In genomic region chr12:62866451-62867082, GRCh38 we compare ENCODE assay signal across 12 cellular contexts.
DNase-seq lines count a peak whose midpoint lies in the region; ATAC-seq, FAIRE-seq and TF ChIP-seq lines count a peak whose summit lies in the region.
"Had no signal": no experiment of that assay in that cellular context is flagged by ENCODE, and none has a peak within 500 bp of the region (broad histone marks: within the 10 kb centered on the region; RNA-seq: fewer than 3 reads in every experiment).

No MANE protein-coding gene starts in this region.

- ATAC-seq in A549 (peak; percentile 91 to 93), GM21367 (IDR thresholded peaks at IDR 0.05; ENCODE audit: unreplicated experiment) (no peak)
- ATAC-seq: T-cell had no signal

- H3K4me1 Mint-ChIP-seq in chondrocyte (ENCODE audit: low read depth), result peaks cover 80% of the 10 kb centered on the region
- H3K4me1 Mint-ChIP-seq: B cell, T-cell had no signal

- TF ChIP-seq POLR2A in A549 (IDR thresholded peaks at IDR 0.05; ENCODE audit: low read length), result no peak

- peaks cover 9% of the 10 kb centered on the region for H3K36me3 Mint-ChIP-seq in chondrocyte (ENCODE audit: low read depth)
- H3K36me3 Mint-ChIP-seq: T-cell had no signal

- WGBS in A549 (ENCODE audit: missing lambda C conversion rate), result 14% methylated on average over 4 of the region's 4 CpGs

- H3K27ac ChIP-seq in A549 (peak overlapping the region; percentile 72 to 84), HUES48 (ENCODE audit: low read depth, low read length) (peak overlapping the region; percentile 43)

- FAIRE-seq in A549 (lab: Jason Lieb, UNC), result peak; percentile 13
- FAIRE-seq: frontal cortex had no signal

- no peaks in the 10 kb centered on the region for H3K9me3 ChIP-seq in A549
- H3K9me3 ChIP-seq in HUES48 (ENCODE audit: control insufficient read depth, insufficient read depth, low read length), result no peaks in the 10 kb centered on the region

- peak overlapping the region; percentile 83 for H3K27ac Mint-ChIP-seq in chondrocyte (ENCODE audit: unreplicated experiment)
- H3K27ac Mint-ChIP-seq: activated T-helper 1 cell treated with anti-CD3 and anti-CD28 coated beads, Interleukin-12 subunit alpha, Interleukin-12 subunit beta, Interleukin-2, Interleukin-4 antibody, amounts not matched to agents 30 ng/mL and 10 ng/mL and 1 ng/mL, durations not matched to agents 14 hours and 24 hours and 36 hours; B cell; T-cell had no signal

- peak overlapping the region; percentile 71 for H3K4me2 ChIP-seq in A549

- no peak overlapping the region for H3K9ac ChIP-seq in HUES48 (ENCODE audit: low read depth, low read length)

- H3K4me3 Mint-ChIP-seq in chondrocyte (ENCODE audit: unreplicated experiment), result peak overlapping the region; percentile 27
- H3K4me3 Mint-ChIP-seq: activated T-helper 1 cell treated with anti-CD3 and anti-CD28 coated beads, Interleukin-12 subunit alpha, Interleukin-12 subunit beta, Interleukin-2, Interleukin-4 antibody, amounts not matched to agents 30 ng/mL and 10 ng/mL and 1 ng/mL, durations not matched to agents 14 hours and 24 hours and 36 hours; B cell; T-cell had no signal

- POLR2A ChIA-PET in A549 (lab: Yijun Ruan, JAX), result interaction anchor here (0.6 to 2.5 kb wide), 3 partner anchors 18 to 263 kb away, joined by 5 to 18 read pairs (median 7); partner anchors contain the start of gene PPM1H

- H3K27me3 ChIP-seq in HUES48 (ENCODE audit: control insufficient read depth, insufficient read depth, low read length), result no peaks in the 10 kb centered on the region

- H3K9me3 Mint-ChIP-seq in chondrocyte (ENCODE audit: low read depth), result peaks cover 9% of the 10 kb centered on the region
- H3K9me3 Mint-ChIP-seq: activated T-helper 1 cell treated with anti-CD3 and anti-CD28 coated beads, Interleukin-12 subunit alpha, Interleukin-12 subunit beta, Interleukin-2, Interleukin-4 antibody, amounts not matched to agents 30 ng/mL and 10 ng/mL and 1 ng/mL, durations not matched to agents 14 hours and 24 hours and 36 hours had no signal

- H3K27me3 Mint-ChIP-seq in chondrocyte (ENCODE audit: low read depth), result no peaks in the 10 kb centered on the region

- peaks cover 68% of the 10 kb centered on the region for H3K4me1 ChIP-seq in A549
- H3K4me1 ChIP-seq in HUES48 (ENCODE audit: control insufficient read depth, insufficient read depth, low read length), result peaks cover 27% of the 10 kb centered on the region

- CTCF ChIA-PET in A549 (lab: Yijun Ruan, JAX), result interaction anchor here (1.1 to 3.0 kb wide), 5 partner anchors 18 to 70 kb away, joined by 3 to 14 read pairs (median 6); no protein-coding TSS in a partner anchor

- H3K4me3 ChIP-seq in A549 (no peak overlapping the region), HUES48 (ENCODE audit: low read depth, low read length) (no peak overlapping the region)

- DNase-seq in A549 (ENCODE audit: low read depth in 1 of 2, low spot score in 1 of 2) (peak; percentile 58 to 85), chondrocyte (ENCODE audit: low spot score) (no peak), left kidney (ENCODE audit: low read depth, low spot score) (peak; percentile 52), NAMALWA (ENCODE audit: low spot score) (no peak), SIG-M5 (lab: John Stamatoyannopoulos, UW) (no peak)
- DNase-seq in activated CD4-positive, CD25-positive, alpha-beta regulatory T cell treated with anti-CD3 and anti-CD28 coated beads, Interleukin-2, amount 50 U/mL, for 72 hours, result no peak
- DNase-seq: T-cell had no signal

- no peak for TF ChIP-seq CTCF in A549 (IDR thresholded peaks at IDR 0.05)
- TF ChIP-seq CTCF in chondrocyte (IDR thresholded peaks at IDR 0.05), result no peak

- TF ChIP-seq EP300 in A549 (IDR thresholded peaks at IDR 0.05), result no peak; a peak in 1 of 5 replicates

- no peaks in the 10 kb centered on the region for H3K36me3 ChIP-seq in HUES48 (ENCODE audit: control insufficient read depth, insufficient read depth, low read length)

- 0 out of 5 replicates have a peak, but pooled peaks have one; percentile 11 to 17 for TF ChIP-seq RAD21 in A549 (conservative IDR thresholded peaks at IDR 0.05 in 1 of 2, IDR thresholded peaks at IDR 0.05 in 1 of 2)

TF ChIP-seq in A549, 52 proteins besides CTCF, POLR2A, EP300 and RAD21:
- TF ChIP-seq FOSL2 (IDR thresholded peaks at IDR 0.05) (no peak), FOSL2 (CRISPR knock-in tag; IDR thresholded peaks at IDR 0.05) (0 out of 2 replicates have a peak, but pooled peaks have one; percentile 2), RFX5 (IDR thresholded peaks at IDR 0.05) (no peak), HMGXB4 (CRISPR knock-in tag; IDR thresholded peaks at IDR 0.05; ENCODE audit: borderline replicate concordance) (no peak), MAX (IDR thresholded peaks at IDR 0.05) (peak; percentile 67; the same call in 1 of the 2 replicates), E2F6 (IDR thresholded peaks at IDR 0.05; ENCODE audit: borderline replicate concordance, low read depth) (peak; percentile 76; the same call in 1 of the 2 replicates), ZNF302 (CRISPR knock-in tag; IDR thresholded peaks at IDR 0.05) (0 out of 2 replicates have a peak, but pooled peaks have one; percentile 61), HOXB13 (CRISPR knock-in tag; IDR thresholded peaks at IDR 0.05; ENCODE audit: low read depth) (0 out of 2 replicates have a peak, but pooled peaks have one; percentile 51), CEBPB (IDR thresholded peaks at IDR 0.05) (0 out of 4 replicates have a peak, but pooled peaks of 1 of the 2 experiments have one; percentile 3), SREBF2 (IDR thresholded peaks at IDR 0.05) (no peak)

Comparison
In these comparisons a context has a peak if more than half of its experiments do, and no peak if none do; other contexts are left out.
1. DNase-seq: peak in A549 (2 of 2) and left kidney (single experiment); none in chondrocyte (single experiment), activated CD4-positive, CD25-positive, alpha-beta regulatory T cell treated with anti-CD3 and anti-CD28 coated beads, Interleukin-2, amount 50 U/mL, for 72 hours (single experiment), NAMALWA (single experiment) and SIG-M5 (single experiment).